Comparison of ENCODE assay signal across 8 cellular contexts in genomic region chr9:125143377-125144090, GRCh38. TPM values are rescaled to one million over a fixed set of nuclear protein-coding genes. Genes with fewer than 3 reads are reported as not detected.
DNase-seq lines count a peak whose midpoint lies in the region; ATAC-seq and TF ChIP-seq lines count a peak whose summit lies in the region.

Gene SCAI (minus strand): TSS chr9:125143528. CDS start chr9:125143437, 91 bp downstream.

- ATAC-seq in GM19438 (IDR thresholded peaks at IDR 0.05; ENCODE audit: low read depth, unreplicated experiment) = peak; percentile 99
- peak; percentile 94 for ATAC-seq in HG03575 (IDR thresholded peaks at IDR 0.05; ENCODE audit: extremely low read depth, insufficient number of reproducible peaks, low FRiP score, unreplicated experiment)
- peak; percentile 98 for ATAC-seq in lung (ENCODE audit: insufficient read depth, low FRiP score)

- peak; percentile 97 to 99 (median 99) for DNase-seq in CD4-positive, alpha-beta memory T cell
- DNase-seq in NCI-H82 (lab: John Stamatoyannopoulos, UW) (peak; percentile 99), lung (ENCODE audit: low spot score) (peak; percentile 99)
- DNase-seq in activated CD4-positive, alpha-beta T cell treated with anti-CD3 and anti-CD28 coated beads, Interleukin-2, amount 50 U/mL, for 48 hours = peak; percentile 98 to 99
- DNase-seq in stimulated activated CD4-positive, alpha-beta T cell treated with anti-CD3 and anti-CD28 coated beads, TNF-alpha, amount 100 ng/mL, for 4 hours (ENCODE audit: low read depth in 3 of 3) = peak; percentile 91 to 98 (median 97)

- H3K27ac ChIP-seq in CD4-positive, alpha-beta memory T cell (ENCODE audit: low read depth, low read length) = peak within 1 kb of the TSS; percentile 16
- peak within 1 kb of the TSS; percentile 32 for H3K27ac ChIP-seq in ectodermal cell (ENCODE audit: insufficient read depth, low read depth, low read length, poor library complexity, severe bottlenecking)
- H3K27ac ChIP-seq in lung (ENCODE audit: low read depth in 1 of 2, low read length in 1 of 2) = peak within 1 kb of the TSS in 1 of 2 donors; percentile 13

- peak within 1 kb of the TSS; percentile 93 to 99 (median 98) for H3K4me3 Mint-ChIP-seq in CD4-positive, alpha-beta memory T cell

- H3K27ac Mint-ChIP-seq in CD4-positive, alpha-beta memory T cell = peak within 1 kb of the TSS; percentile 85 to 95 (median 91)

- H3K9me3 Mint-ChIP-seq in CD4-positive, alpha-beta memory T cell = no peaks in the 10 kb centered on the region

- intact Hi-C loops in CD4-positive, alpha-beta memory T cell (cut with micrococcal nuclease) = loop anchor here (1.0 to 10.0 kb wide), 6 partner anchors 17 to 372 kb away; partner anchors contain the start of genes GOLGA1, HSPA5, NR6A1 and PPP6C

- H3K36me3 ChIP-seq in CD4-positive, alpha-beta memory T cell (ENCODE audit: insufficient read depth, low read length) = no peaks in the 10 kb centered on the region
- H3K36me3 ChIP-seq in ectodermal cell (ENCODE audit: control insufficient read depth, insufficient read depth, low read length) (no peaks in the 10 kb centered on the region), lung (ENCODE audit: control insufficient read depth in 2 of 2, insufficient read depth in 2 of 2, low read length in 2 of 2) (no peaks in the 10 kb centered on the region)

- no peaks in the 10 kb centered on the region for H3K27me3 Mint-ChIP-seq in CD4-positive, alpha-beta memory T cell

- peaks cover 17 to 34% (median 26%) of the 10 kb centered on the region in 4 donors for H3K4me1 Mint-ChIP-seq in CD4-positive, alpha-beta memory T cell

- peak; percentile 98 for TF ChIP-seq CTCF in lung (IDR thresholded peaks at IDR 0.05; ENCODE audit: control extremely low read depth, extremely low read depth)

- CTCF ChIA-PET in CD4-positive, alpha-beta memory T cell (lab: Charles Lee; ENCODE audit: partially characterized antibody) = interaction anchor here (0.6 to 2.8 kb wide), 12 partner anchors 10 to 290 kb away, joined by 3 to 26 read pairs (median 4); partner anchors contain the start of genes ARPC5L, GOLGA1, RPL35 and WDR38

- H3K4me3 ChIP-seq in CD4-positive, alpha-beta memory T cell (ENCODE audit: low read length in 2 of 2) = peak within 1 kb of the TSS in 1 of 2 donors; percentile 49
- peak within 1 kb of the TSS; percentile 65 for H3K4me3 ChIP-seq in ectodermal cell (ENCODE audit: insufficient read depth, low read depth, low read length)
- H3K4me3 ChIP-seq in lung = peak within 1 kb of the TSS; percentile 57

- no peaks in the 10 kb centered on the region for H3K9me3 ChIP-seq in CD4-positive, alpha-beta memory T cell (ENCODE audit: control insufficient read depth in 1 of 2, low read length in 2 of 2)
- no peaks in the 10 kb centered on the region for H3K9me3 ChIP-seq in ectodermal cell (ENCODE audit: control insufficient read depth, low read length)
- H3K9me3 ChIP-seq in lung (ENCODE audit: control insufficient read depth in 2 of 2, insufficient read depth in 1 of 2, low read length in 1 of 2) = no peaks in the 10 kb centered on the region

- H3K36me3 Mint-ChIP-seq in CD4-positive, alpha-beta memory T cell = peaks cover 8 to 15% of the 10 kb centered on the region in 2 donors

- peaks cover 22% of the 10 kb centered on the region for H3K4me1 ChIP-seq in CD4-positive, alpha-beta memory T cell (ENCODE audit: insufficient read depth, low read length)
- H3K4me1 ChIP-seq in ectodermal cell (ENCODE audit: control insufficient read depth, insufficient read depth, low read length) = no peaks in the 10 kb centered on the region
- H3K4me1 ChIP-seq in lung (ENCODE audit: control insufficient read depth in 2 of 2, insufficient read depth in 2 of 2, low read length in 2 of 2) = peaks cover 0 to 2% of the 10 kb centered on the region in 2 donors

- H3K27me3 ChIP-seq in CD4-positive, alpha-beta memory T cell (ENCODE audit: insufficient read depth, low read length) = no peaks in the 10 kb centered on the region
- H3K27me3 ChIP-seq in ectodermal cell (ENCODE audit: control insufficient read depth, insufficient read depth, low read length, poor library complexity, severe bottlenecking) (no peaks in the 10 kb centered on the region), lung (ENCODE audit: control insufficient read depth, insufficient read depth) (no peaks in the 10 kb centered on the region)

- POLR2A ChIA-PET in CD4-positive, alpha-beta memory T cell (lab: Charles Lee; ENCODE audit: partially characterized antibody) = interaction anchor here (0.5 to 3.5 kb wide), 8 partner anchors 17 to 373 kb away, joined by 3 to 25 read pairs (median 4); partner anchors contain the start of genes GOLGA1, HSPA5 and RPL35

- WGBS in ectodermal cell, 2 experiments = 1% methylated on average over 46 of the region's 46 CpGs
- WGBS in lung, 2 donors = 0 to 1% methylated on average over 46 of the region's 46 CpGs

RNA-seq across cellular contexts. Expression of gene SCAI, which starts in this region (rescaled TPM):
- total RNA-seq in CD4-positive, alpha-beta memory T cell = 10 to 100 TPM; 14.7 to 15.5 TPM
- 1 to 10 TPM in 1 of 2 donors, under 1 TPM in 1; 0.23 to 2.4 TPM for polyA plus RNA-seq in CD4-positive, alpha-beta memory T cell
- 15.4 TPM for polyA plus RNA-seq in ectodermal cell (2013, experiment 1 of 4)
- 13.3 TPM for polyA plus RNA-seq in ectodermal cell (2013, experiment 2 of 4)
- 12.2 TPM for polyA plus RNA-seq in ectodermal cell (2013, experiment 3 of 4)
- polyA plus RNA-seq in ectodermal cell (2013, experiment 4 of 4) = 13.2 TPM
- total RNA-seq in lung = 10 to 100 TPM; 11.1 to 39.9 TPM
- 1 to 10 TPM; 1.4 to 5.0 TPM for polyA plus RNA-seq in lung
